8 cellular contexts compared by ENCODE assay signal in the genomic region with DNA sequence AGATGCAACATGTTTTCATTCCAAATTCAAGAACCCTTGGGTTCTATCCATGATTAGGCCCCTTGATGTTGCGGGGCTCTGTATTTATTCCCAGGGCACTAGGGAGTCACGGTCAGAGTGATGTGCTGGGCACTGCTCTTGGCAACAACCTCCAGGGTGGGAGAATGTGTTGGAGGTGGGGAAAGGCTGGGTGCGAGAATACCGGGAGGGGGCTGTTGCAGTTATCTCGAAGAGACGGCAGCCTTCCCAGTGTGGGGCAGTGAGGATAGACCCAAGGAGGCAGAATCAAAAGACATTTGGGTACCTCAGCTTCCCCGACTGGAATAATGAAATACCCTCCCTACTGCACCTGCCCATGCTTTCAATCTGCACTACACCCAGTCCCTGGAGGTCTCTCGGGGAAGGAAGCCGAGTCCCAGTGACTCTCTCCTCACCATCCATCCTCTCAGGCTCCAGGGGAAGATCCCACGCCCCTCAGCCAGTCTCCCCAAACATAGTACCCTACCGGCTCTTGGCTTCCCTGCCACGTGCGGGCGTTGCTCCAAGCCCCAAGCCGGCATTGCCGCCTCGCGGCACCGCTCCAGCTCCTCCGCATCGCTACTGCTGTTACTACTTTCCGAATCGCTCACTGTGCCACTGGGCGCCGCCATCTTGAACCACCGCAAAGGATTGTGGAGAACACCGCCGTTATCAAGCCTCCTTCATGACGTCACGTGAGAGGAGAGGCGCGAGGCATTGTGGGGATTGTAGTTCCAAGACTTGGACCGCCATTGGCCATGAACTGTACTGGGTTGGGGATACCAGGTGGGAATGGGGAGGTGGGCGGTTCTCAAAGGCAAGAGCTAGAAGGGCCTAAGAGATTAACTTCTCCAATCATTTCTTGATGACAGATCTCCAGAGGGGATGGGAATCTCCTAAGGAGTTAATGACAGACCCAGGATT. TPM values are rescaled to one million over a fixed set of nuclear protein-coding genes. Genes with fewer than 3 reads are reported as not detected.
A peak's percentile ranks its signal among the peaks of the same experiment; 100 is the strongest.
DNase-seq lines count a peak whose midpoint lies in the region; ATAC-seq and TF ChIP-seq lines count a peak whose summit lies in the region.

A gene with protein sequence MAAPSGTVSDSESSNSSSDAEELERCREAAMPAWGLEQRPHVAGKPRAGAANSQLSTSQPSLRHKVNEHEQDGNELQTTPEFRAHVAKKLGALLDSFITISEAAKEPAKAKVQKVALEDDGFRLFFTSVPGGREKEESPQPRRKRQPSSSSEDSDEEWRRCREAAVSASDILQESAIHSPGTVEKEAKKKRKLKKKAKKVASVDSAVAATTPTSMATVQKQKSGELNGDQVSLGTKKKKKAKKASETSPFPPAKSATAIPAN (minus strand): TSS at position 663 of the 942 bp plus-strand sequence. CDS start 13 bp downstream, at position 650.

- CTCF ChIA-PET in Panc1 (lab: Charles Lee) = interaction anchor here (0.6 kb wide), 1 partner anchor 104 kb away, joined by 4 read pairs; no protein-coding TSS in a partner anchor

- no peaks in the 10 kb centered on the region; the same call in 1 of the 2 replicates for H3K79me2 ChIP-seq in KMS-11 (ENCODE audit: insufficient read depth, low read depth)

- no peaks in the 10 kb centered on the region for H3K9me3 Mint-ChIP-seq in activated T-cell treated with anti-CD3 and anti-CD28 coated beads, Interleukin-2, amount 50 U/mL, for 24 hours

- H2AFZ ChIP-seq in KMS-11 (ENCODE audit: low read depth) = peak within 1 kb of the TSS; percentile 73

- no peaks in the 10 kb centered on the region for H3K27me3 ChIP-seq in KMS-11 (ENCODE audit: insufficient read depth, low read depth)
- H3K27me3 ChIP-seq in Panc1 (ENCODE audit: control insufficient read depth, insufficient read depth, low read length) = no peaks in the 10 kb centered on the region; the same call in 1 of the 2 replicates
- H3K27me3 ChIP-seq in esophagus muscularis mucosa = no peaks in the 10 kb centered on the region

- H3K27me3 Mint-ChIP-seq in activated T-cell treated with anti-CD3 and anti-CD28 coated beads, Interleukin-2, amount 50 U/mL, for 24 hours = no peaks in the 10 kb centered on the region

- no peaks in the 10 kb centered on the region for H3K9me3 ChIP-seq in Panc1 (ENCODE audit: control insufficient read depth, insufficient read depth, low read depth, low read length)
- no peaks in the 10 kb centered on the region for H3K9me3 ChIP-seq in esophagus muscularis mucosa

- TF ChIP-seq CTCF in KMS-11 (conservative IDR thresholded peaks at IDR 0.05; ENCODE audit: low read depth, low read length) (no peak), Panc1 (IDR thresholded peaks at IDR 0.05) (no peak), esophagus muscularis mucosa (IDR thresholded peaks at IDR 0.05) (no peak)

- DNase-seq in DMS79 treated with DMSO at 0.1 percent for 48 hours (lab: John Stamatoyannopoulos, UW) = peak; percentile 95
- DNase-seq in Panc1 (ENCODE audit: low read depth, low spot score) = peak; percentile 68
- peak; percentile 91 for DNase-seq in activated T-cell treated with anti-CD3 and anti-CD28 coated beads, Interleukin-2, amount 50 U/mL, for 24 hours
- peak; percentile 97 for DNase-seq in esophagus muscularis mucosa (ENCODE audit: extremely low spot score)
- DNase-seq in myocyte (ENCODE audit: low read depth) = peak; percentile 95
- peak; percentile 84 to 91 for DNase-seq in stimulated activated CD8-positive, alpha-beta memory T cell treated with anti-CD3 and anti-CD28 coated beads, Interleukin-7, amount 100 ng/mL, for 4 hours (ENCODE audit: low read depth in 2 of 2)

- ATAC-seq in GM21786 (IDR thresholded peaks at IDR 0.05; ENCODE audit: unreplicated experiment) (peak; percentile 97), Panc1 (peak; percentile 99)

- H3K36me3 ChIP-seq in KMS-11 (ENCODE audit: insufficient read depth) (no peaks in the 10 kb centered on the region), Panc1 (ENCODE audit: control insufficient read depth, insufficient read depth, low read length) (peaks cover 5% of the 10 kb centered on the region; the same call in 1 of the 2 replicates), esophagus muscularis mucosa (peaks cover 0 to 19% (median 17%) of the 10 kb centered on the region in 4 donors)

- POLR2A ChIA-PET in Panc1 (lab: Charles Lee) = interaction anchor here (0.5 to 0.6 kb wide), 2 partner anchors 196 to 788 kb away, joined by 3 to 4 read pairs; no protein-coding TSS in a partner anchor

- no peak for TF ChIP-seq EP300 in esophagus muscularis mucosa (IDR thresholded peaks at IDR 0.05)

- H4K20me1 ChIP-seq in KMS-11 (ENCODE audit: insufficient read depth) = no peaks in the 10 kb centered on the region

- H3K4me3 ChIP-seq in KMS-11 (IDR thresholded peaks at IDR 0.05; ENCODE audit: insufficient read depth, low read depth, low read length) (peak within 1 kb of the TSS; percentile 31), Panc1 (ENCODE audit: low read depth in 2 of 2, low read length in 2 of 2) (peak within 1 kb of the TSS; percentile 97 to 99), esophagus muscularis mucosa (peak within 1 kb of the TSS; percentile 74 to 88 (median 75))

- in situ Hi-C loops in Panc1 (cut with HindIII; ENCODE audit: low pct_unique_long_range_greater_than_20kb, low sequenced_read_pairs) = no loop called here

- H3K4me2 ChIP-seq in KMS-11 = peak within 1 kb of the TSS; percentile 88

- TF ChIP-seq POLR2A in esophagus muscularis mucosa (IDR thresholded peaks at IDR 0.05; ENCODE audit: low read depth) = no peak

- peaks cover 42% of the 10 kb centered on the region for H3K36me3 Mint-ChIP-seq in activated T-cell treated with anti-CD3 and anti-CD28 coated beads, Interleukin-2, amount 50 U/mL, for 24 hours (ENCODE audit: low read depth)

- H3K27ac ChIP-seq in KMS-11 (peak within 1 kb of the TSS; percentile 58), Panc1 (ENCODE audit: low read length) (peak within 1 kb of the TSS; percentile 87), esophagus muscularis mucosa (replicated peaks in 1 of 4) (peak within 1 kb of the TSS; percentile 67 to 80 (median 75))

- peak within 1 kb of the TSS; percentile 99 for H3K27ac Mint-ChIP-seq in activated T-cell treated with anti-CD3 and anti-CD28 coated beads, Interleukin-2, amount 50 U/mL, for 24 hours

- TSS peak; percentile 81 for BruUV-seq in Panc1 (replicated peaks; lab: Mats Ljungman, UMichigan)

- peaks cover 6% of the 10 kb centered on the region for H3K4me1 ChIP-seq in KMS-11 (ENCODE audit: low read depth, poor library complexity, severe bottlenecking)
- H3K4me1 ChIP-seq in Panc1 (ENCODE audit: control insufficient read depth, insufficient read depth, low read length) = no peaks in the 10 kb centered on the region
- H3K4me1 ChIP-seq in esophagus muscularis mucosa = peaks cover 9 to 14% (median 12%) of the 10 kb centered on the region in 4 donors

- intact Hi-C loops in Panc1 (cut with micrococcal nuclease; ENCODE audit: unreplicated experiment) = no loop called here
- intact Hi-C loops in esophagus muscularis mucosa (cut with DNase I) = no loop called here

- H3K4me1 Mint-ChIP-seq in activated T-cell treated with anti-CD3 and anti-CD28 coated beads, Interleukin-2, amount 50 U/mL, for 24 hours (ENCODE audit: low read depth) = peaks cover 27% of the 10 kb centered on the region

- H3K9ac ChIP-seq in KMS-11 = peak within 1 kb of the TSS; percentile 70; the same call in 1 of the 2 replicates

- 1% methylated on average over 28 of the region's 34 CpGs for WGBS in esophagus muscularis mucosa

- peak within 1 kb of the TSS; percentile 96 for H3K4me3 Mint-ChIP-seq in activated T-cell treated with anti-CD3 and anti-CD28 coated beads, Interleukin-2, amount 50 U/mL, for 24 hours

RNA-seq across cellular contexts. Expression of the gene that starts here (rescaled TPM):
- 20.7 TPM for total RNA-seq in Panc1 (2021; ENCODE audit: unreplicated experiment)
- polyA plus RNA-seq in Panc1 (2012; ENCODE audit: insufficient read length) = 15.4 TPM
- total RNA-seq in esophagus muscularis mucosa = 10 to 100 TPM; 14.5 to 22.6 (median 18.5) TPM
- total RNA-seq in myocyte = 7.2 and 9.8 TPM in 2 replicates
- polyA plus RNA-seq in myocyte (2012) = 12.0 TPM

Comparison
In these comparisons a context has a peak if more than half of its experiments do, and no peak if none do; other contexts are left out.
1. Peak in every context shown above with its lines: DNase-seq, ATAC-seq, H3K4me3 ChIP-seq and H3K27ac ChIP-seq.
2. H3K4me3 ChIP-seq: peak in every context shown above with its lines; median percentile 98 in Panc1; 75 in esophagus muscularis mucosa; 31 in KMS-11.